In genomic region chr19:45526143-45526542, GRCh38 we compare ENCODE assay signal across 7 cellular contexts. TPM values are rescaled to one million over a fixed set of nuclear protein-coding genes. Genes with fewer than 3 reads are reported as not detected.
DNase-seq lines count a peak whose midpoint lies in the region; ATAC-seq and TF ChIP-seq lines count a peak whose summit lies in the region.

No MANE protein-coding gene starts in this region.

- no peak overlapping the region for H3K4me2 ChIP-seq in smooth muscle cell

- intact Hi-C loops in mucosa of descending colon (cut with DNase I, micrococcal nuclease) = no loop called here

- H3K4me1 ChIP-seq in endodermal cell (ENCODE audit: control insufficient read depth, insufficient read depth, low read length) (no peaks in the 10 kb centered on the region), mucosa of descending colon (ENCODE audit: low read depth) (peaks cover 22% of the 10 kb centered on the region), smooth muscle cell (ENCODE audit: low read depth) (peaks cover 7% of the 10 kb centered on the region)

- peaks cover 28% of the 10 kb centered on the region for H3F3A ChIP-seq in smooth muscle cell (ENCODE audit: low read depth)

- TF ChIP-seq CTCF in endodermal cell (conservative IDR thresholded peaks at IDR 0.05) = no peak
- no peak for TF ChIP-seq CTCF in mucosa of descending colon (IDR thresholded peaks at IDR 0.05)
- no peak for TF ChIP-seq CTCF in smooth muscle cell (IDR thresholded peaks at IDR 0.05; ENCODE audit: borderline replicate concordance, insufficient read depth, poor library complexity, severe bottlenecking)

- H3K4me3 ChIP-seq in endodermal cell (ENCODE audit: low read length) (no peak overlapping the region), mucosa of descending colon (no peak overlapping the region), smooth muscle cell (no peak overlapping the region)

- peak; percentile 57 for ATAC-seq in mucosa of descending colon
- no peak for ATAC-seq in HG03280 (IDR thresholded peaks at IDR 0.05; ENCODE audit: unreplicated experiment)
- ATAC-seq in GM21723 (IDR thresholded peaks at IDR 0.05; ENCODE audit: unreplicated experiment) = no peak

- H3K9ac ChIP-seq in endodermal cell (ENCODE audit: extremely low read depth, low read length, poor library complexity, severe bottlenecking) (no peak overlapping the region), smooth muscle cell (ENCODE audit: low read depth) (no peak overlapping the region)

- H3K27ac ChIP-seq in endodermal cell (ENCODE audit: low read depth, low read length) (no peak overlapping the region), smooth muscle cell (ENCODE audit: low read depth) (no peak overlapping the region)

- 94 to 100% methylated on average over 4 to 6 of the region's 9 CpGs for WGBS in endodermal cell (ENCODE audit: insufficient coverage in 1 of 2, insufficient read length in 1 of 2), 2 experiments
- 89% methylated on average over 9 of the region's 9 CpGs for WGBS in smooth muscle cell (ENCODE audit: low lambda C conversion rate)

- H3K36me3 Mint-ChIP-seq in endodermal cell (ENCODE audit: low read depth) = peaks cover 46% of the 10 kb centered on the region

- peaks cover 15% of the 10 kb centered on the region for H3K27me3 Mint-ChIP-seq in endodermal cell (ENCODE audit: insufficient read depth)

- no peak overlapping the region for H3K27ac Mint-ChIP-seq in endodermal cell

- no peak overlapping the region for H2AFZ ChIP-seq in smooth muscle cell (ENCODE audit: low read depth)

- peaks cover 72% of the 10 kb centered on the region for H3K36me3 ChIP-seq in endodermal cell (ENCODE audit: control insufficient read depth, insufficient read depth, low read length)
- peaks cover 12% of the 10 kb centered on the region for H3K36me3 ChIP-seq in mucosa of descending colon (ENCODE audit: low read depth)
- peaks cover 5% of the 10 kb centered on the region for H3K36me3 ChIP-seq in smooth muscle cell (ENCODE audit: low read depth)

- peaks cover 77% of the 10 kb centered on the region for H4K20me1 ChIP-seq in smooth muscle cell (ENCODE audit: low read depth)

- H3K27me3 ChIP-seq in endodermal cell (ENCODE audit: control insufficient read depth, insufficient read depth, low read length, poor library complexity, severe bottlenecking) (no peaks in the 10 kb centered on the region), smooth muscle cell (ENCODE audit: low read depth) (no peaks in the 10 kb centered on the region)

- H3K4me1 Mint-ChIP-seq in endodermal cell = peaks cover 4% of the 10 kb centered on the region

- DNase-seq in GM03348 (ENCODE audit: low spot score) = peak; percentile 83
- DNase-seq in NCI-H510A (lab: John Stamatoyannopoulos, UW) = peak; percentile 48
- peak; percentile 94 for DNase-seq in endodermal cell
- DNase-seq in mucosa of descending colon = peak; percentile 70 to 78 (median 74)
- no peak for DNase-seq in smooth muscle cell (lab: John Stamatoyannopoulos, UW; ENCODE audit: unreplicated experiment)

- no peak overlapping the region for H3K4me3 Mint-ChIP-seq in endodermal cell

- H3K79me2 ChIP-seq in smooth muscle cell (ENCODE audit: low read depth) = no peaks in the 10 kb centered on the region

- H3K9me3 Mint-ChIP-seq in endodermal cell = peaks cover 2% of the 10 kb centered on the region

- peaks cover 2% of the 10 kb centered on the region for H3K9me3 ChIP-seq in endodermal cell (ENCODE audit: control insufficient read depth, low read length)
- peaks cover 2% of the 10 kb centered on the region for H3K9me3 ChIP-seq in mucosa of descending colon
- peaks cover under 1% of the 10 kb centered on the region for H3K9me3 ChIP-seq in smooth muscle cell (replicated peaks; ENCODE audit: low read depth)

RNA-seq across cellular contexts. Expression of gene VASP, which starts 18.9 kb away (rescaled TPM):
- total RNA-seq in endodermal cell (100 to 1,000 TPM; 134 to 144 TPM), mucosa of descending colon (100 to 1,000 TPM; 190 to 252 (median 235) TPM), smooth muscle cell (75.8 and 83.8 TPM in 2 replicates)
- polyA plus RNA-seq in endodermal cell (2013, experiment 1 of 2) = 54.2 TPM
- polyA plus RNA-seq in endodermal cell (2013, experiment 2 of 2) = 55.2 TPM
- polyA plus RNA-seq in smooth muscle cell = 73.6 and 107 TPM in 2 replicates

RNA-seq across cellular contexts. Expression of gene PPM1N, which starts 27.9 kb away (rescaled TPM):
- total RNA-seq in endodermal cell = 1 to 10 TPM; 3.2 to 3.5 TPM
- polyA plus RNA-seq in endodermal cell (2013, experiment 1 of 2) = 2.6 TPM
- polyA plus RNA-seq in endodermal cell (2013, experiment 2 of 2) = 1.9 TPM
- 1 to 10 TPM in 1 of 3 donors, under 1 TPM in 2; 0.43 to 1.3 (median 0.87) TPM for total RNA-seq in mucosa of descending colon
- total RNA-seq in smooth muscle cell = 0.58 TPM in 1 of 2 replicates, not detected in the other
- polyA plus RNA-seq in smooth muscle cell = 0.16 and 1.3 TPM in 2 replicates

RNA-seq across cellular contexts. Expression of gene RTN2, which starts 29.3 kb away (rescaled TPM):
- 10 to 100 TPM; 15.7 to 18.5 TPM for total RNA-seq in endodermal cell
- polyA plus RNA-seq in endodermal cell (2013, experiment 1 of 2) = 23.8 TPM
- polyA plus RNA-seq in endodermal cell (2013, experiment 2 of 2) = 25.9 TPM
- 10 to 100 TPM in 1 of 3 donors, 1 to 10 TPM in 2; 3.1 to 18.2 (median 6.2) TPM for total RNA-seq in mucosa of descending colon
- total RNA-seq in smooth muscle cell = 6.3 and 20.5 TPM in 2 replicates
- 24.4 and 28.0 TPM in 2 replicates for polyA plus RNA-seq in smooth muscle cell

RNA-seq across cellular contexts. Expression of gene FOSB, which starts 58.3 kb away (rescaled TPM):
- total RNA-seq in endodermal cell (1 to 10 TPM; 1.6 to 3.0 TPM), mucosa of descending colon (10 to 100 TPM in 1 of 3 donors, 1 to 10 TPM in 1, under 1 TPM in 1; 0.58 to 10.3 (median 1.6) TPM), smooth muscle cell (171 and 186 TPM in 2 replicates)
- polyA plus RNA-seq in endodermal cell (2013, experiment 1 of 2) = 1.6 TPM
- polyA plus RNA-seq in endodermal cell (2013, experiment 2 of 2) = 1.4 TPM
- polyA plus RNA-seq in smooth muscle cell = 178 and 299 TPM in 2 replicates

RNA-seq across cellular contexts. Expression of gene OPA3, which starts 58.5 kb away (rescaled TPM):
- total RNA-seq in endodermal cell (10 to 100 TPM; 12.9 to 15.4 TPM), mucosa of descending colon (10 to 100 TPM; 12.1 to 16.4 (median 13.4) TPM), smooth muscle cell (6.2 and 8.8 TPM in 2 replicates)
- polyA plus RNA-seq in endodermal cell (2013, experiment 1 of 2) = 9.3 TPM
- polyA plus RNA-seq in endodermal cell (2013, experiment 2 of 2) = 10.7 TPM
- 10.3 and 13.3 TPM in 2 replicates for polyA plus RNA-seq in smooth muscle cell
